1 cellular context compared by ENCODE assay signal in genomic region chr19:35643255-35644205, GRCh38.
TF ChIP-seq lines count a peak whose summit lies in the region.

No MANE protein-coding gene starts in this region.

TF ChIP-seq in GM12878, 131 proteins besides CTCF, POLR2A, EP300 and RAD21 (continued from another document and continues in another):
- TF ChIP-seq PKNOX1 (IDR thresholded peaks at IDR 0.05) (peak; percentile 97), PBX3 (IDR thresholded peaks at IDR 0.05; ENCODE audit: insufficient replicate concordance, low read depth, low read length) (peak; percentile 89), NR2C2 (IDR thresholded peaks at IDR 0.05; ENCODE audit: borderline replicate concordance, control insufficient read depth, insufficient read length, low read depth) (no peak), BACH1 (IDR thresholded peaks at IDR 0.05; ENCODE audit: borderline replicate concordance) (peak; percentile 89), USF2 (IDR thresholded peaks at IDR 0.05; ENCODE audit: borderline replicate concordance, low read depth, low read length) (no peak), ZNF592 (IDR thresholded peaks at IDR 0.05) (no peak), CBX3 (IDR thresholded peaks at IDR 0.05; ENCODE audit: borderline replicate concordance, low read depth) (no peak), HDGF (IDR thresholded peaks at IDR 0.05) (no peak), ZBED1 (IDR thresholded peaks at IDR 0.05; ENCODE audit: borderline replicate concordance) (no peak), CEBPB (IDR thresholded peaks at IDR 0.05; ENCODE audit: borderline replicate concordance in 1 of 2, low read depth in 2 of 2, low read length in 2 of 2) (no peak), NR2C1 (IDR thresholded peaks at IDR 0.05) (no peak), ZNF687 (IDR thresholded peaks at IDR 0.05) (peak; percentile 90), USF1 (IDR thresholded peaks at IDR 0.05; ENCODE audit: borderline replicate concordance, extremely low read length, insufficient read depth, low read depth, low read length) (no peak), MXI1 (IDR thresholded peaks at IDR 0.05; ENCODE audit: low read depth, low read length) (no peak), FOXK2 (IDR thresholded peaks at IDR 0.05) (peak; percentile 98), HSF1 (IDR thresholded peaks at IDR 0.05; ENCODE audit: low read depth, low read length) (no peak), IRF3 (IDR thresholded peaks at IDR 0.05) (no peak; the same call in 1 of the 2 replicates), E4F1 (IDR thresholded peaks at IDR 0.05; ENCODE audit: borderline replicate concordance, partially characterized antibody) (peak; percentile 60), LARP7 (IDR thresholded peaks at IDR 0.05) (peak; percentile 91), FOXM1 (IDR thresholded peaks at IDR 0.05; ENCODE audit: low read depth, low read length) (no peak), POLR2AphosphoS5 (IDR thresholded peaks at IDR 0.05; ENCODE audit: low read length) (peak; percentile 85), ZNF24 (IDR thresholded peaks at IDR 0.05) (no peak), EZH2 (IDR thresholded peaks at IDR 0.05; ENCODE audit: borderline replicate concordance, control insufficient read depth, low read depth, low read length) (no peak), ESRRA (IDR thresholded peaks at IDR 0.05; ENCODE audit: low read length) (no peak), RUNX3 (IDR thresholded peaks at IDR 0.05; ENCODE audit: low read length) (peak; percentile 52), PAX8 (IDR thresholded peaks at IDR 0.05) (no peak), E2F4 (IDR thresholded peaks at IDR 0.05; ENCODE audit: low read depth, low read length) (peak; percentile 40; the same call in 1 of the 2 replicates), KLF5 (IDR thresholded peaks at IDR 0.05; ENCODE audit: partially characterized antibody) (peak; percentile 99), TCF3 (IDR thresholded peaks at IDR 0.05; ENCODE audit: borderline replicate concordance, insufficient read depth, low read depth, low read length) (peak; percentile 80), BRCA1 (IDR thresholded peaks at IDR 0.05; ENCODE audit: low read depth, low read length) (0 out of 2 replicates have a peak, but pooled peaks have one; percentile 25), TCF12 (IDR thresholded peaks at IDR 0.05; ENCODE audit: low read depth, low read length) (peak; percentile 76; the same call in 1 of the 2 replicates), E2F8 (IDR thresholded peaks at IDR 0.05; ENCODE audit: low read depth, partially characterized antibody) (no peak), RCOR1 (conservative IDR thresholded peaks at IDR 0.05; ENCODE audit: low read depth, low read length) (no peak), PML (IDR thresholded peaks at IDR 0.05; ENCODE audit: low read length) (no peak), SIN3A (IDR thresholded peaks at IDR 0.05; ENCODE audit: low read depth, low read length) (no peak; the same call in 1 of the 2 replicates), KDM1A (IDR thresholded peaks at IDR 0.05; ENCODE audit: borderline replicate concordance) (no peak), DPF2 (IDR thresholded peaks at IDR 0.05) (peak; percentile 56; the same call in 1 of the 2 replicates)
